In the genomic region with DNA sequence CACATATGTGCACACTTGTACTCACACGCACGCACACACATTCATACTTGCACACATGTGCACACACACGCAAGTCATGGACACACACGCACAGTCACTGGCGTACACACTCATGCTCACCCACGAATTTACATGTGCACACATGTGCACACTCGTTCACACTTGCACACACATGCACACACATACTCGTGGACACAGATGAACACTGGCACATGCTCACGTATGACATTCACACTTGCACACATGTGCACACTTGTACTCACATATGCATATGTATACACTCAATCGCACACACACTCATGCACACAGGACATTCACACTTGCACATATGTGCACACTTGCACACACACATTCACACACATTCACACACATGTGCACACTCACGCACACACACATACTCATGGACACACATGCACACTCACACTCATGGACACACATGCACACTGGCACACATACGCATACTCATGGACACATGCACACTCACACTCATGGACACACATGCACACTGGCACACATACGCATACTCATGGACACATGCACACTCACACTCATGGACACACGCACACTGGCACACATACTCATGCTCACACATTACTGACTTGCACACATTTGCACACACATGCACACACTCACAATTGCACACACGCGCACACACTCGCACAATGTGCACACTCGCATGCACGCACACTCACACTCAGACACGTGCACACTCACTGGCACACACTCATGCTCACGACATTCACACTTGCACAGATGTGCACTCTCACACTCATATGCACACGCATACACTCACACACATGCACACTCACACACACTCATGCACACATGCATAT, we compare ENCODE assay signal across 1 cellular context.
TF ChIP-seq lines count a peak whose summit lies in the region.

No MANE protein-coding gene starts in this region.

TF ChIP-seq in K562, 482 proteins besides CTCF, POLR2A, EP300 and RAD21:
- TF ChIP-seq IRF2 (CRISPR knock-in tag; IDR thresholded peaks at IDR 0.05): peak; percentile 85; the same call in 1 of the 2 replicates
- no peak for TF ChIP-seq ZNF76 (CRISPR knock-in tag; IDR thresholded peaks at IDR 0.05; ENCODE audit: borderline replicate concordance)
- no peak for TF ChIP-seq L3MBTL2 (IDR thresholded peaks at IDR 0.05)
- no peak for TF ChIP-seq NR0B1 (IDR thresholded peaks at IDR 0.05; ENCODE audit: partially characterized antibody)
- no peak for TF ChIP-seq ELF1 (tag; IDR thresholded peaks at IDR 0.05)
- no peak for TF ChIP-seq MYBL2 (IDR thresholded peaks at IDR 0.05; ENCODE audit: low read depth)
- TF ChIP-seq MYBL2 (CRISPR knock-in tag; IDR thresholded peaks at IDR 0.05; ENCODE audit: borderline replicate concordance): 0 out of 2 replicates have a peak, but pooled peaks have one; percentile 70
- no peak for TF ChIP-seq TOE1 (IDR thresholded peaks at IDR 0.05; ENCODE audit: borderline replicate concordance)
- TF ChIP-seq TOE1 (CRISPR knock-in tag; IDR thresholded peaks at IDR 0.05; ENCODE audit: borderline replicate concordance, low read depth): peak; percentile 58; the same call in 1 of the 2 replicates
- no peak for TF ChIP-seq ZNF133 (CRISPR knock-in tag; IDR thresholded peaks at IDR 0.05)
- no peak for TF ChIP-seq BRF1 (IDR thresholded peaks at IDR 0.05; ENCODE audit: borderline replicate concordance, extremely low read depth, insufficient read length)
- TF ChIP-seq XRCC4 (IDR thresholded peaks at IDR 0.05; ENCODE audit: extremely low read depth, insufficient read depth, insufficient read length): no peak
- no peak for TF ChIP-seq TBL1XR1 (IDR thresholded peaks at IDR 0.05; ENCODE audit: low read length in 2 of 2)
- TF ChIP-seq ZBTB43 (CRISPR knock-in tag; IDR thresholded peaks at IDR 0.05): peak; percentile 100
- 0 out of 4 replicates have a peak, but pooled peaks of 1 of the 2 experiments have one; percentile 38 for TF ChIP-seq KDM4B (IDR thresholded peaks at IDR 0.05; ENCODE audit: borderline replicate concordance in 2 of 2, low read depth in 1 of 2)
- TF ChIP-seq, protein P1, sequence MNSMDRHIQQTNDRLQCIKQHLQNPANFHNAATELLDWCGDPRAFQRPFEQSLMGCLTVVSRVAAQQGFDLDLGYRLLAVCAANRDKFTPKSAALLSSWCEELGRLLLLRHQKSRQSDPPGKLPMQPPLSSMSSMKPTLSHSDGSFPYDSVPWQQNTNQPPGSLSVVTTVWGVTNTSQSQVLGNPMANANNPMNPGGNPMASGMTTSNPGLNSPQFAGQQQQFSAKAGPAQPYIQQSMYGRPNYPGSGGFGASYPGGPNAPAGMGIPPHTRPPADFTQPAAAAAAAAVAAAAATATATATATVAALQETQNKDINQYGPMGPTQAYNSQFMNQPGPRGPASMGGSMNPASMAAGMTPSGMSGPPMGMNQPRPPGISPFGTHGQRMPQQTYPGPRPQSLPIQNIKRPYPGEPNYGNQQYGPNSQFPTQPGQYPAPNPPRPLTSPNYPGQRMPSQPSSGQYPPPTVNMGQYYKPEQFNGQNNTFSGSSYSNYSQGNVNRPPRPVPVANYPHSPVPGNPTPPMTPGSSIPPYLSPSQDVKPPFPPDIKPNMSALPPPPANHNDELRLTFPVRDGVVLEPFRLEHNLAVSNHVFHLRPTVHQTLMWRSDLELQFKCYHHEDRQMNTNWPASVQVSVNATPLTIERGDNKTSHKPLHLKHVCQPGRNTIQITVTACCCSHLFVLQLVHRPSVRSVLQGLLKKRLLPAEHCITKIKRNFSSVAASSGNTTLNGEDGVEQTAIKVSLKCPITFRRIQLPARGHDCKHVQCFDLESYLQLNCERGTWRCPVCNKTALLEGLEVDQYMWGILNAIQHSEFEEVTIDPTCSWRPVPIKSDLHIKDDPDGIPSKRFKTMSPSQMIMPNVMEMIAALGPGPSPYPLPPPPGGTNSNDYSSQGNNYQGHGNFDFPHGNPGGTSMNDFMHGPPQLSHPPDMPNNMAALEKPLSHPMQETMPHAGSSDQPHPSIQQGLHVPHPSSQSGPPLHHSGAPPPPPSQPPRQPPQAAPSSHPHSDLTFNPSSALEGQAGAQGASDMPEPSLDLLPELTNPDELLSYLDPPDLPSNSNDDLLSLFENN (IDR thresholded peaks at IDR 0.05; ENCODE audit: low read depth in 2 of 2, low read length in 2 of 2): no peak
- TF ChIP-seq RFX7 (CRISPR knock-in tag; IDR thresholded peaks at IDR 0.05): no peak
- TF ChIP-seq, protein P2, sequence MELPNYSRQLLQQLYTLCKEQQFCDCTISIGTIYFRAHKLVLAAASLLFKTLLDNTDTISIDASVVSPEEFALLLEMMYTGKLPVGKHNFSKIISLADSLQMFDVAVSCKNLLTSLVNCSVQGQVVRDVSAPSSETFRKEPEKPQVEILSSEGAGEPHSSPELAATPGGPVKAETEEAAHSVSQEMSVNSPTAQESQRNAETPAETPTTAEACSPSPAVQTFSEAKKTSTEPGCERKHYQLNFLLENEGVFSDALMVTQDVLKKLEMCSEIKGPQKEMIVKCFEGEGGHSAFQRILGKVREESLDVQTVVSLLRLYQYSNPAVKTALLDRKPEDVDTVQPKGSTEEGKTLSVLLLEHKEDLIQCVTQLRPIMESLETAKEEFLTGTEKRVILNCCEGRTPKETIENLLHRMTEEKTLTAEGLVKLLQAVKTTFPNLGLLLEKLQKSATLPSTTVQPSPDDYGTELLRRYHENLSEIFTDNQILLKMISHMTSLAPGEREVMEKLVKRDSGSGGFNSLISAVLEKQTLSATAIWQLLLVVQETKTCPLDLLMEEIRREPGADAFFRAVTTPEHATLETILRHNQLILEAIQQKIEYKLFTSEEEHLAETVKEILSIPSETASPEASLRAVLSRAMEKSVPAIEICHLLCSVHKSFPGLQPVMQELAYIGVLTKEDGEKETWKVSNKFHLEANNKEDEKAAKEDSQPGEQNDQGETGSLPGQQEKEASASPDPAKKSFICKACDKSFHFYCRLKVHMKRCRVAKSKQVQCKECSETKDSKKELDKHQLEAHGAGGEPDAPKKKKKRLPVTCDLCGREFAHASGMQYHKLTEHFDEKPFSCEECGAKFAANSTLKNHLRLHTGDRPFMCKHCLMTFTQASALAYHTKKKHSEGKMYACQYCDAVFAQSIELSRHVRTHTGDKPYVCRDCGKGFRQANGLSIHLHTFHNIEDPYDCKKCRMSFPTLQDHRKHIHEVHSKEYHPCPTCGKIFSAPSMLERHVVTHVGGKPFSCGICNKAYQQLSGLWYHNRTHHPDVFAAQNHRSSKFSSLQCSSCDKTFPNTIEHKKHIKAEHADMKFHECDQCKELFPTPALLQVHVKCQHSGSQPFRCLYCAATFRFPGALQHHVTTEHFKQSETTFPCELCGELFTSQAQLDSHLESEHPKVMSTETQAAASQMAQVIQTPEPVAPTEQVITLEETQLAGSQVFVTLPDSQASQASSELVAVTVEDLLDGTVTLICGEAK (IDR thresholded peaks at IDR 0.05): no peak
- TF ChIP-seq, protein P2 (CRISPR knock-in tag; IDR thresholded peaks at IDR 0.05): peak; percentile 31; the same call in 1 of the 2 replicates
- peak; percentile 50; the same call in 1 of the 2 replicates for TF ChIP-seq MYNN (IDR thresholded peaks at IDR 0.05)
- TF ChIP-seq MYNN (CRISPR knock-in tag; IDR thresholded peaks at IDR 0.05): no peak
- TF ChIP-seq SREBF2 (CRISPR knock-in tag; IDR thresholded peaks at IDR 0.05): no peak
- TF ChIP-seq, protein P3, sequence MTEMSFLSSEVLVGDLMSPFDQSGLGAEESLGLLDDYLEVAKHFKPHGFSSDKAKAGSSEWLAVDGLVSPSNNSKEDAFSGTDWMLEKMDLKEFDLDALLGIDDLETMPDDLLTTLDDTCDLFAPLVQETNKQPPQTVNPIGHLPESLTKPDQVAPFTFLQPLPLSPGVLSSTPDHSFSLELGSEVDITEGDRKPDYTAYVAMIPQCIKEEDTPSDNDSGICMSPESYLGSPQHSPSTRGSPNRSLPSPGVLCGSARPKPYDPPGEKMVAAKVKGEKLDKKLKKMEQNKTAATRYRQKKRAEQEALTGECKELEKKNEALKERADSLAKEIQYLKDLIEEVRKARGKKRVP (CRISPR knock-in tag; IDR thresholded peaks at IDR 0.05): no peak
- peak; percentile 72; the same call in 1 of the 2 replicates for TF ChIP-seq ZNF644 (tag; IDR thresholded peaks at IDR 0.05; ENCODE audit: low read depth)
- TF ChIP-seq ATF2 (CRISPR knock-in tag; IDR thresholded peaks at IDR 0.05): peak; percentile 28; the same call in 1 of the 2 replicates
- no peak for TF ChIP-seq ZNF696 (CRISPR knock-in tag; conservative IDR thresholded peaks at IDR 0.05)
- TF ChIP-seq, protein P4, sequence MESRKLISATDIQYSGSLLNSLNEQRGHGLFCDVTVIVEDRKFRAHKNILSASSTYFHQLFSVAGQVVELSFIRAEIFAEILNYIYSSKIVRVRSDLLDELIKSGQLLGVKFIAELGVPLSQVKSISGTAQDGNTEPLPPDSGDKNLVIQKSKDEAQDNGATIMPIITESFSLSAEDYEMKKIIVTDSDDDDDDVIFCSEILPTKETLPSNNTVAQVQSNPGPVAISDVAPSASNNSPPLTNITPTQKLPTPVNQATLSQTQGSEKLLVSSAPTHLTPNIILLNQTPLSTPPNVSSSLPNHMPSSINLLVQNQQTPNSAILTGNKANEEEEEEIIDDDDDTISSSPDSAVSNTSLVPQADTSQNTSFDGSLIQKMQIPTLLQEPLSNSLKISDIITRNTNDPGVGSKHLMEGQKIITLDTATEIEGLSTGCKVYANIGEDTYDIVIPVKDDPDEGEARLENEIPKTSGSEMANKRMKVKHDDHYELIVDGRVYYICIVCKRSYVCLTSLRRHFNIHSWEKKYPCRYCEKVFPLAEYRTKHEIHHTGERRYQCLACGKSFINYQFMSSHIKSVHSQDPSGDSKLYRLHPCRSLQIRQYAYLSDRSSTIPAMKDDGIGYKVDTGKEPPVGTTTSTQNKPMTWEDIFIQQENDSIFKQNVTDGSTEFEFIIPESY (CRISPR knock-in tag; IDR thresholded peaks at IDR 0.05): peak; percentile 14; the same call in 1 of the 2 replicates
- TF ChIP-seq MAX (CRISPR knock-in tag; IDR thresholded peaks at IDR 0.05): peak; percentile 66; the same call in 1 of the 2 replicates
- TF ChIP-seq, protein P5, sequence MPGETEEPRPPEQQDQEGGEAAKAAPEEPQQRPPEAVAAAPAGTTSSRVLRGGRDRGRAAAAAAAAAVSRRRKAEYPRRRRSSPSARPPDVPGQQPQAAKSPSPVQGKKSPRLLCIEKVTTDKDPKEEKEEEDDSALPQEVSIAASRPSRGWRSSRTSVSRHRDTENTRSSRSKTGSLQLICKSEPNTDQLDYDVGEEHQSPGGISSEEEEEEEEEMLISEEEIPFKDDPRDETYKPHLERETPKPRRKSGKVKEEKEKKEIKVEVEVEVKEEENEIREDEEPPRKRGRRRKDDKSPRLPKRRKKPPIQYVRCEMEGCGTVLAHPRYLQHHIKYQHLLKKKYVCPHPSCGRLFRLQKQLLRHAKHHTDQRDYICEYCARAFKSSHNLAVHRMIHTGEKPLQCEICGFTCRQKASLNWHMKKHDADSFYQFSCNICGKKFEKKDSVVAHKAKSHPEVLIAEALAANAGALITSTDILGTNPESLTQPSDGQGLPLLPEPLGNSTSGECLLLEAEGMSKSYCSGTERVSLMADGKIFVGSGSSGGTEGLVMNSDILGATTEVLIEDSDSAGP (CRISPR knock-in tag; IDR thresholded peaks at IDR 0.05): 0 out of 2 replicates have a peak, but pooled peaks have one; percentile 34
- no peak for TF ChIP-seq TEAD2 (tag; IDR thresholded peaks at IDR 0.05)
